In genomic region chr1:81702079-81702715, GRCh38 we compare ENCODE assay signal across 24 cellular contexts.
DNase-seq lines count a peak whose midpoint lies in the region; ATAC-seq, FAIRE-seq and TF ChIP-seq lines count a peak whose summit lies in the region.
"Had no signal": no experiment of that assay in that cellular context is flagged by ENCODE, and none has a peak within 500 bp of the region (broad histone marks: within the 10 kb centered on the region; RNA-seq: fewer than 3 reads in every experiment).

No MANE protein-coding gene starts in this region.

- no peak overlapping the region for H3K23ac ChIP-seq in trophoblast cell (ENCODE audit: low read length)

- peaks cover 11% of the 10 kb centered on the region for H3K79me2 ChIP-seq in trophoblast cell (ENCODE audit: control insufficient read depth, insufficient read depth, low read length, poor library complexity)

- H3K14ac ChIP-seq in trophoblast cell (ENCODE audit: low read length), result peak overlapping the region; percentile 70

- H4K8ac ChIP-seq in trophoblast cell (ENCODE audit: low read depth, low read length), result peak overlapping the region; percentile 17

- FAIRE-seq in GM12892 (lab: Jason Lieb, UNC), result peak; percentile 58
- FAIRE-seq: HTR-8/SVneo, kidney had no signal

- H2BK5ac ChIP-seq in trophoblast cell (ENCODE audit: low read depth, low read length, poor library complexity), result peak overlapping the region; percentile 29

- peak overlapping the region; percentile 13 for H2AK5ac ChIP-seq in trophoblast cell (ENCODE audit: low read length)

- no peak overlapping the region for H3K4me3 ChIP-seq in brain microvascular endothelial cell (ENCODE audit: low read depth, low read length)
- no peak overlapping the region for H3K4me3 ChIP-seq in trophoblast cell (ENCODE audit: low read depth, low read length)
- H3K4me3 ChIP-seq: gastrocnemius medialis, lung, Peyer's patch had no signal

- H3K4ac ChIP-seq in trophoblast cell (ENCODE audit: low read depth, low read length), result peak overlapping the region; percentile 50

- no peak overlapping the region for H4K12ac ChIP-seq in trophoblast cell (ENCODE audit: low read depth, low read length)

- in situ Hi-C loops in brain microvascular endothelial cell (cut with HindIII; ENCODE audit: low pct_ligation_motif_present, low sequenced_read_pairs), result no loop called here

- H3K27ac ChIP-seq in brain microvascular endothelial cell, result peak overlapping the region; percentile 100
- peak overlapping the region; percentile 67 for H3K27ac ChIP-seq in trophoblast cell (ENCODE audit: low read depth, low read length)
- H3K27ac ChIP-seq: gastrocnemius medialis, Peyer's patch had no signal

- H3K4me1 ChIP-seq in trophoblast cell (ENCODE audit: control insufficient read depth in 1 of 2, insufficient read depth in 2 of 2, low read length in 2 of 2), result peaks cover 13 to 25% of the 10 kb centered on the region in 2 experiments
- H3K4me1 ChIP-seq: gastrocnemius medialis, Peyer's patch had no signal

- WGBS in trophoblast cell (ENCODE audit: extremely low coverage, insufficient coverage, insufficient read length), result no CpG with 5 or more reads among the region's 2 CpGs

- no peak overlapping the region for H3K9ac ChIP-seq in trophoblast cell (ENCODE audit: low read length)

- H3K9me3 ChIP-seq in trophoblast cell (ENCODE audit: insufficient read depth, low read depth, low read length), result no peaks in the 10 kb centered on the region
- H3K9me3 ChIP-seq: gastrocnemius medialis, Peyer's patch had no signal

- no peak overlapping the region for H2AFZ ChIP-seq in trophoblast cell (ENCODE audit: insufficient read depth, low read length, poor library complexity)

- no peak overlapping the region for H2BK12ac ChIP-seq in trophoblast cell (ENCODE audit: low read length)

- H3K27me3 ChIP-seq in brain microvascular endothelial cell (replicated peaks) (no peaks in the 10 kb centered on the region), trophoblast cell (ENCODE audit: insufficient read depth, low read length) (no peaks in the 10 kb centered on the region)
- H3K27me3 ChIP-seq: gastrocnemius medialis, Peyer's patch had no signal

- TF ChIP-seq CTCF in brain microvascular endothelial cell (IDR thresholded peaks at IDR 0.05; ENCODE audit: low read depth, low read length, missing control alignments), result no peak

- H2BK120ac ChIP-seq in trophoblast cell (ENCODE audit: insufficient read depth, low read length, poor library complexity), result peak overlapping the region; percentile 29

- ATAC-seq in HG02798 (IDR thresholded peaks at IDR 0.05; ENCODE audit: poor library complexity, unreplicated experiment) (peak; percentile 60), HG02571 (IDR thresholded peaks at IDR 0.05; ENCODE audit: unreplicated experiment) (no peak)
- ATAC-seq: gastrocnemius medialis had no signal

- H3K36me3 ChIP-seq in brain microvascular endothelial cell (replicated peaks) (no peaks in the 10 kb centered on the region), trophoblast cell (ENCODE audit: control insufficient read depth in 1 of 2, insufficient read depth in 2 of 2, low read length in 2 of 2) (no peaks in the 10 kb centered on the region)
- H3K36me3 ChIP-seq: gastrocnemius medialis, Peyer's patch had no signal

- peaks cover 44% of the 10 kb centered on the region for H3K79me1 ChIP-seq in trophoblast cell (ENCODE audit: low read length)

- no peak for DNase-seq in GM12892 (ENCODE audit: insufficient read length)
- DNase-seq in brain microvascular endothelial cell, result no peak
- no peak for DNase-seq in trophoblast cell
- no peak for DNase-seq in NCI-H748 treated with DMSO at 0.1 percent for 48 hours (lab: John Stamatoyannopoulos, UW)
- DNase-seq in kidney glomerular epithelial cell (lab: John Stamatoyannopoulos, UW), result no peak
- DNase-seq in effector CD8-positive, alpha-beta T cell (lab: John Stamatoyannopoulos, UW), result no peak
- DNase-seq: activated CD4-positive, alpha-beta T cell treated with anti-CD3 and anti-CD28 coated beads, Interleukin-2, amount 50 U/mL, for 4 hours; activated CD8-positive, alpha-beta memory T cell treated with anti-CD3 and anti-CD28 coated beads, Interleukin-2, amount 50 U/mL, for 48 hours; activated effector memory CD4-positive, alpha-beta T cell treated with anti-CD3 and anti-CD28 coated beads, Interleukin-2, amount 50 U/mL, for 16 hours; DMS 273 treated with DMSO at 0.1 percent for 48 hours; gastrocnemius medialis; GDM1; Kasumi-1; kidney; NCI-H1048; NCI-H2081; NCI-H446 treated with DMSO at 0.1 percent for 48 hours; occipital lobe; Peyer's patch; substantia nigra had no signal

- no peak for TF ChIP-seq POLR2A in GM12892 (IDR thresholded peaks at IDR 0.05; ENCODE audit: low read depth, low read length)

- H4K91ac ChIP-seq in trophoblast cell (ENCODE audit: low read depth, low read length), result peak overlapping the region; percentile 70

- H3K4me2 ChIP-seq in trophoblast cell (ENCODE audit: low read length), result peak overlapping the region; percentile 51

- H3K18ac ChIP-seq in trophoblast cell (ENCODE audit: low read length), result no peak overlapping the region
